9 cellular contexts compared by ENCODE assay signal in the genomic region with DNA sequence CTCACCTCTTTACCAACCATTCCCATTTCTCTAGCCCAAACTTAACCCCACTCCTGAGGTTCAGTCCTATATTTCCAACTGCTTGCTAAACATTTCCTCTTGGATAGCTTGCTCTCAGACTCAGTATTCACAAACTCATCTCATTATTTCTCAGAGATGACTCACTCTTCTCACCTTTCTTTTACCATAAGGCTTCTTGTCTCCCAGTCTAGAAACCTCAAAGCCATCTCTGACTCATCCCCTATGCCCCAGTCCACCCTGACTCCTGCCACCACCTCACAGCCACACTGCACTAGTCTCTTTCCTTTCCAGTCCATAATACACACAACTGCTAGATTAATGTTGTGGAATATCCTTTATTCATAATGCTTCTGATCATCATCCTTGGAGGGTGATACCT. TPM values are rescaled to one million over a fixed set of nuclear protein-coding genes. Genes with fewer than 3 reads are reported as not detected.
A peak's percentile ranks its signal among the peaks of the same experiment; 100 is the strongest.
DNase-seq lines count a peak whose midpoint lies in the region; ATAC-seq, FAIRE-seq and TF ChIP-seq lines count a peak whose summit lies in the region.
"Had no signal": no experiment of that assay in that cellular context is flagged by ENCODE, and none has a peak within 500 bp of the region (broad histone marks: within the 10 kb centered on the region; RNA-seq: fewer than 3 reads in every experiment).

No MANE protein-coding gene starts in this region.

- peak; percentile 86 for ATAC-seq in GM21576 (IDR thresholded peaks at IDR 0.05; ENCODE audit: unreplicated experiment)
- ATAC-seq in HG03520 (IDR thresholded peaks at IDR 0.05; ENCODE audit: unreplicated experiment), result peak; percentile 90
- peak; percentile 58 for ATAC-seq in central memory CD8-positive, alpha-beta T cell (replicated peaks; ENCODE audit: extremely low read depth, poor library complexity, severe bottlenecking)
- ATAC-seq in GM19455 (IDR thresholded peaks at IDR 0.05; ENCODE audit: unreplicated experiment), result no peak

- peak; percentile 76 for FAIRE-seq in GM12891 (lab: Jason Lieb, UNC)

- no peaks in the 10 kb centered on the region for H3K9me3 Mint-ChIP-seq in central memory CD8-positive, alpha-beta T cell
- peaks cover 21% of the 10 kb centered on the region for H3K9me3 Mint-ChIP-seq in mesothelial cell of epicardium

- H3K36me3 Mint-ChIP-seq in central memory CD8-positive, alpha-beta T cell (ENCODE audit: insufficient read depth), result peaks cover 14% of the 10 kb centered on the region
- no peaks in the 10 kb centered on the region for H3K36me3 Mint-ChIP-seq in mesothelial cell of epicardium

- DNase-seq in GM12891 (ENCODE audit: insufficient read length, low spot score) (no peak), NCI-H1048 (lab: John Stamatoyannopoulos, UW) (no peak), mesothelial cell of epicardium (ENCODE audit: low spot score in 2 of 2, unreplicated experiment in 2 of 2) (no peak), T-helper 9 cell (no peak)
- DNase-seq in central memory CD8-positive, alpha-beta T cell (ENCODE audit: low spot score in 2 of 2), result peak in 1 of 2 donors; percentile 31
- DNase-seq: cortex of kidney had no signal

- TF ChIP-seq CTCF in mesothelial cell of epicardium (IDR thresholded peaks at IDR 0.05; ENCODE audit: unreplicated experiment), result no peak

- H3K4me1 Mint-ChIP-seq in central memory CD8-positive, alpha-beta T cell, result peaks cover 31% of the 10 kb centered on the region
- peaks cover 1% of the 10 kb centered on the region for H3K4me1 Mint-ChIP-seq in mesothelial cell of epicardium

- no peak overlapping the region for H3K4me3 Mint-ChIP-seq in central memory CD8-positive, alpha-beta T cell
- no peak overlapping the region for H3K4me3 Mint-ChIP-seq in mesothelial cell of epicardium

- no peaks in the 10 kb centered on the region for H3K27me3 Mint-ChIP-seq in central memory CD8-positive, alpha-beta T cell
- peaks cover 48% of the 10 kb centered on the region for H3K27me3 Mint-ChIP-seq in mesothelial cell of epicardium (ENCODE audit: low read depth)

- TF ChIP-seq POLR2A in GM12891 (IDR thresholded peaks at IDR 0.05; ENCODE audit: low read depth, low read length), result no peak

- H3K27ac Mint-ChIP-seq in central memory CD8-positive, alpha-beta T cell (ENCODE audit: low read depth), result no peak overlapping the region
- no peak overlapping the region for H3K27ac Mint-ChIP-seq in mesothelial cell of epicardium

TF ChIP-seq in GM12891, 5 proteins besides CTCF, POLR2A, EP300 and RAD21:
- TF ChIP-seq POLR2AphosphoS5 (IDR thresholded peaks at IDR 0.05; ENCODE audit: low read depth, low read length), result no peak

RNA-seq across cellular contexts. Expression of a gene that starts 4.8 kb away (rescaled TPM):
- not detected for polyA plus RNA-seq in GM12891 (2012; ENCODE audit: low read depth, missing spikeins)
- 0.29 to 0.42 TPM (median 0.38 TPM) in 3 replicates for total RNA-seq in mesothelial cell of epicardium
